ENCODE assay signal across 7 cellular contexts in the genomic region with DNA sequence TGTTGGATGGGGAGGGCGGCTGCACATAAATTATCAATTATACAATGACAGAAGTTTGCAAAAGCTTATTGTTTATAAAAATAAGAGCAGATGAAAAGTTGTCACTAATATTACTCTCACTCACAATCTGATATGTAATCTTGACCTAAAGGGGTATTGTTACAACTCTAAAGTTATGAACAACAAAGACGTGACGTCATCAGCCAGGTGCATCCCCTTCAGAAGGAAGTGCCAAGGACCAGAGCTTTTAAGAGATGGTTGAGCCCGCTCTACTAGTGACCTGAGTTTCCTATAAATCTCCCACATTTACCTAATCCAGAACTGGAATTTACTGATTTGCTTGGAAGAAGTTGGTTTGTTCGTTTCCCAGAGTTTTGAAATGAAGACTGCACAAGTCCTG.
"Had no signal": no experiment of that assay in that cellular context is flagged by ENCODE, and none has a peak within 500 bp of the region (broad histone marks: within the 10 kb centered on the region; RNA-seq: fewer than 3 reads in every experiment).

No MANE protein-coding gene starts in this region.

- FAIRE-seq: HTR-8/SVneo had no signal

- DNase-seq: GOT3, H7, HFFc6, KG1 had no signal

- H3K36me3 ChIP-seq: HAP-1 had no signal

- ATAC-seq: HCT116 had no signal

- H3K9me3 ChIP-seq: HAP-1 had no signal

- H3K4me1 ChIP-seq: HAP-1 had no signal

- H3K4me3 ChIP-seq: HAP-1 had no signal
